In the genomic region with DNA sequence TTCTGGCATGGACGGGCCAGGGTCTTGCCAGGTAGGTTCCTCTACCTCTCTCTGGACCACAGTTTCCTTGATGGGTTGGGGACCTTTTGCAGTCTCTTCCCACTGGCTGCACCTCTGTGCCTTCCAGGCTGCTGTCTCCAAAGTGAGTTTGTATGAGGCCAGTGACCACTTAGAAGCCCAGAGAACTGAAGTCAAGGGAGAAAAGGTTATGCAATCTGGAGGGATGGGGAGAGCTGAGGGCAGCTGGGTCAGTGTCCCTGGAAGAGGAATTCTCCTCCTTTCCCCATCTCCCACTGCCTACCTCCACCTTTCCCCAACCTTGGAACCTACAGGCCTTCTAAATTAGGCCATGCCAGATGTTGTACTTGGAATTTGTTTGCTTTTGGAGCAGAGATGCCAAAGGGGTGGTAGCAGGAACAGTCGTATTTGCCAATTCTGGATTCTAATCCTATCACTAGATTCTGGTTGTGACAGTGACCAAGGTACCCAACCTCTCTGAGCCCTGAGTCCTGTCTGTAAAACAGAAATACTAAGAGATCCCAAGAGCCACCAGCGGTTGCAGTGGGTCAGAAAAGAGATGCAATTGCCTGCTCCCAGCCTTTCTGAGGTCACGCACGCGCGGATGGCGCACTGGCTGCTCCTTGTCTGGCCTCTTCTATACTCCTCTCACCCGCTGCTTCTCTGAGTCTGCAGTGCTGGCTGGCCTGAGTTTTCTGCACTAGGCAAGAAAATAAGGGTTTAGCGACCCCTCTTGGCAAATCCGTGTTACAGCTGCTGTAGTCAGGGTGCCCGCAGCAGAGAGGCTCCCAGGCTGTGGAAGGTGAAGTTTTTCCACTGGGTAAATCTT, we compare ENCODE assay signal across 8 cellular contexts. TPM values are rescaled to one million over a fixed set of nuclear protein-coding genes. Genes with fewer than 3 reads are reported as not detected.
DNase-seq lines count a peak whose midpoint lies in the region; ATAC-seq and TF ChIP-seq lines count a peak whose summit lies in the region.

No MANE protein-coding gene starts in this region.

- intact Hi-C loops in esophagus squamous epithelium (cut with DNase I) (loop anchor here (5.0 kb wide), 1 partner anchor 145 kb away; no protein-coding TSS in a partner anchor), tibial artery (cut with DNase I; ENCODE audit: low total_unique reads) (loop anchor here (2.0 to 5.0 kb wide), 2 partner anchors 90 to 210 kb away; no protein-coding TSS in a partner anchor)

- peak; percentile 11 for DNase-seq in activated naive CD4-positive, alpha-beta T cell treated with Interleukin-2 at 50 U/mL for 16 hours
- DNase-seq in activated naive CD4-positive, alpha-beta T cell (lab: John Stamatoyannopoulos, UW), result no peak
- DNase-seq in NCI-H2196 treated with DMSO at 0.1 percent for 48 hours (lab: John Stamatoyannopoulos, UW; ENCODE audit: unreplicated experiment) (peak; percentile 49), esophagus squamous epithelium (lab: John Stamatoyannopoulos, UW) (no peak), mucosa of gallbladder (ENCODE audit: low spot score) (peak; percentile 84), tibial artery (peak; percentile 93 to 95)

- TF ChIP-seq POLR2A in esophagus squamous epithelium (IDR thresholded peaks at IDR 0.05), result no peak

- no peaks in the 10 kb centered on the region for H3K36me3 ChIP-seq in esophagus squamous epithelium
- H3K36me3 ChIP-seq in tibial artery, result no peaks in the 10 kb centered on the region

- no peaks in the 10 kb centered on the region for H3K9me3 ChIP-seq in esophagus squamous epithelium
- H3K9me3 ChIP-seq in tibial artery, result peaks cover 0 to 4% (median 0%) of the 10 kb centered on the region in 3 donors

- peaks cover 0 to 11% (median 0%) of the 10 kb centered on the region in 3 donors for H3K4me1 ChIP-seq in esophagus squamous epithelium
- H3K4me1 ChIP-seq in tibial artery, result peaks cover 0 to 49% (median 27%) of the 10 kb centered on the region in 4 donors

- peak; percentile 90 for TF ChIP-seq CTCF in VCaP (conservative IDR thresholded peaks at IDR 0.05)
- peak in 5 of 6 experiments; percentile 53 to 67 (median 59) for TF ChIP-seq CTCF in esophagus squamous epithelium (IDR thresholded peaks at IDR 0.05)
- TF ChIP-seq CTCF in tibial artery (IDR thresholded peaks at IDR 0.05), result peak; percentile 90 to 95

- H3K27ac ChIP-seq in VCaP (peak overlapping the region; percentile 4; the same call in 1 of the 2 replicates), esophagus squamous epithelium (peak overlapping the region in 1 of 4 donors; percentile 16), tibial artery (peak overlapping the region; percentile 88 to 91)

- H3K27me3 ChIP-seq in esophagus squamous epithelium (no peaks in the 10 kb centered on the region), tibial artery (no peaks in the 10 kb centered on the region)

- 25 to 29% methylated on average over 12 of the region's 12 CpGs for WGBS in esophagus squamous epithelium, 2 donors

- ATAC-seq in HG03095 (IDR thresholded peaks at IDR 0.05; ENCODE audit: unreplicated experiment), result peak; percentile 88

- no peak overlapping the region for H3K4me3 ChIP-seq in esophagus squamous epithelium
- H3K4me3 ChIP-seq in tibial artery, result no peak overlapping the region

RNA-seq across cellular contexts. Expression of a gene that starts 10.7 kb away (rescaled TPM):
- total RNA-seq in esophagus squamous epithelium, result not detected
- not detected for total RNA-seq in mucosa of gallbladder

RNA-seq across cellular contexts. Expression of a gene that starts 29.0 kb away (rescaled TPM):
- total RNA-seq in esophagus squamous epithelium (10 to 100 TPM in 1 of 4 donors, 1 to 10 TPM in 3; 3.4 to 22.1 (median 4.9) TPM), mucosa of gallbladder (28.1 TPM)

RNA-seq across cellular contexts. Expression of a gene that starts 58.4 kb away (rescaled TPM):
- total RNA-seq in esophagus squamous epithelium (10 to 100 TPM; 19.0 to 53.2 (median 44.5) TPM), mucosa of gallbladder (61.3 TPM)

Comparison
In these comparisons a context has a peak if more than half of its experiments do, and no peak if none do; other contexts are left out.
1. DNase-seq: peak in activated naive CD4-positive, alpha-beta T cell treated with Interleukin-2 at 50 U/mL for 16 hours (single experiment), NCI-H2196 treated with DMSO at 0.1 percent for 48 hours (single experiment), mucosa of gallbladder (single experiment) and tibial artery (2 of 2); none in activated naive CD4-positive, alpha-beta T cell (0 of 4) and esophagus squamous epithelium (single experiment).
2. Peak in every context shown above with its lines, with median percentiles within 50 percentile points of each other: CTCF ChIP-seq.